ENCODE assay signal across 19 cellular contexts in genomic region chr5:136805466-136805865, GRCh38.
A peak's percentile ranks its signal among the peaks of the same experiment; 100 is the strongest.
DNase-seq lines count a peak whose midpoint lies in the region; ATAC-seq and TF ChIP-seq lines count a peak whose summit lies in the region.
"Had no signal": no experiment of that assay in that cellular context is flagged by ENCODE, and none has a peak within 500 bp of the region (broad histone marks: within the 10 kb centered on the region; RNA-seq: fewer than 3 reads in every experiment).

No MANE protein-coding gene starts in this region.

- H3K4me1 ChIP-seq in Panc1 (ENCODE audit: control insufficient read depth, insufficient read depth, low read length) = no peaks in the 10 kb centered on the region
- H3K4me1 ChIP-seq in naive thymus-derived CD4-positive, alpha-beta T cell (ENCODE audit: control insufficient read depth in 2 of 2, insufficient read depth in 2 of 2, low read length in 2 of 2) = no peaks in the 10 kb centered on the region

- ATAC-seq in Panc1 = no peak
- ATAC-seq in naive thymus-derived CD4-positive, alpha-beta T cell = no peak
- ATAC-seq: effector memory CD8-positive, alpha-beta T cell; left cardiac atrium had no signal

- H3K36me3 Mint-ChIP-seq in naive thymus-derived CD4-positive, alpha-beta T cell = no peaks in the 10 kb centered on the region
- H3K36me3 Mint-ChIP-seq: CD14-positive monocyte had no signal

- no peaks in the 10 kb centered on the region for H3K9me3 ChIP-seq in Panc1 (ENCODE audit: control insufficient read depth, insufficient read depth, low read depth, low read length)
- H3K9me3 ChIP-seq in naive thymus-derived CD4-positive, alpha-beta T cell (ENCODE audit: control insufficient read depth in 2 of 3, low read length in 3 of 3) = no peaks in the 10 kb centered on the region

- TF ChIP-seq CTCF in GM12873 (IDR thresholded peaks at IDR 0.05; ENCODE audit: insufficient read depth, low read depth, low read length, missing control alignments) = peak; percentile 18
- TF ChIP-seq CTCF in Panc1 (IDR thresholded peaks at IDR 0.05) = peak; percentile 9; the same call in 1 of the 2 replicates
- TF ChIP-seq CTCF in epithelial cell of proximal tubule (conservative IDR thresholded peaks at IDR 0.05; ENCODE audit: low read depth, low read length) = peak; percentile 48
- TF ChIP-seq CTCF in retinal pigment epithelial cell (conservative IDR thresholded peaks at IDR 0.05; ENCODE audit: low read depth, low read length) = peak; percentile 41

- H3K9me3 Mint-ChIP-seq in naive thymus-derived CD4-positive, alpha-beta T cell = peaks cover 0 to 12% (median 2%) of the 10 kb centered on the region in 11 donors
- H3K9me3 Mint-ChIP-seq: effector memory CD8-positive, alpha-beta T cell; nephron progenitor cell; T-helper 1 cell treated with Interleukin-12 subunit alpha and Interleukin-12 subunit beta and Interleukin-4 antibody, amounts not matched to agents 30 μg/mL and 1 μg/mL, for 36 hours had no signal

- H3K4me1 Mint-ChIP-seq in naive thymus-derived CD4-positive, alpha-beta T cell = no peaks in the 10 kb centered on the region
- H3K4me1 Mint-ChIP-seq: CD14-positive monocyte, nephron progenitor cell had no signal

- H3K27me3 Mint-ChIP-seq in naive thymus-derived CD4-positive, alpha-beta T cell = no peaks in the 10 kb centered on the region
- H3K27me3 Mint-ChIP-seq: effector memory CD8-positive, alpha-beta T cell had no signal

- no peak overlapping the region for H3K4me3 ChIP-seq in Panc1 (ENCODE audit: low read depth in 2 of 2, low read length in 2 of 2)
- no peak overlapping the region for H3K4me3 ChIP-seq in epithelial cell of proximal tubule (ENCODE audit: low read depth, low read length)
- H3K4me3 ChIP-seq in retinal pigment epithelial cell (ENCODE audit: low read length) = no peak overlapping the region
- H3K4me3 ChIP-seq in naive thymus-derived CD4-positive, alpha-beta T cell (ENCODE audit: low read length) = no peak overlapping the region

- POLR2A ChIA-PET in Panc1 (lab: Charles Lee) = no interaction called here
- POLR2A ChIA-PET in naive thymus-derived CD4-positive, alpha-beta T cell (lab: Charles Lee) = no interaction called here

- in situ Hi-C loops in Panc1 (cut with HindIII; ENCODE audit: low pct_unique_long_range_greater_than_20kb, low sequenced_read_pairs) = no loop called here

- CTCF ChIA-PET in Panc1 (lab: Charles Lee) = no interaction called here
- CTCF ChIA-PET in naive thymus-derived CD4-positive, alpha-beta T cell (lab: Charles Lee) = no interaction called here

- no peak overlapping the region for H3K4me3 Mint-ChIP-seq in naive thymus-derived CD4-positive, alpha-beta T cell
- H3K4me3 Mint-ChIP-seq: CD14-positive monocyte; effector memory CD8-positive, alpha-beta T cell; nephron progenitor cell; T-helper 1 cell treated with Interleukin-12 subunit alpha and Interleukin-12 subunit beta and Interleukin-4 antibody, amounts not matched to agents 30 μg/mL and 1 μg/mL, for 36 hours had no signal

- H3K36me3 ChIP-seq in Panc1 (ENCODE audit: control insufficient read depth, insufficient read depth, low read length) = no peaks in the 10 kb centered on the region
- H3K36me3 ChIP-seq in naive thymus-derived CD4-positive, alpha-beta T cell (ENCODE audit: control insufficient read depth in 2 of 3, insufficient read depth in 3 of 3, low read length in 3 of 3) = no peaks in the 10 kb centered on the region

- BruUV-seq in Panc1 (replicated peaks; lab: Mats Ljungman, UMichigan) = no TSS peak

- intact Hi-C loops in Panc1 (cut with micrococcal nuclease; ENCODE audit: unreplicated experiment) = loop anchor here (10.0 kb wide), 1 partner anchor 419 kb away; no protein-coding TSS in a partner anchor
- intact Hi-C loops in naive thymus-derived CD4-positive, alpha-beta T cell (cut with micrococcal nuclease) = no loop called here
- intact Hi-C loops in head of caudate nucleus (cut with DNase I) = loop anchor here (10.0 kb wide), 1 partner anchor 409 kb away; no protein-coding TSS in a partner anchor

- DNase-seq in Panc1 (ENCODE audit: low read depth, low spot score) (no peak), epithelial cell of proximal tubule (ENCODE audit: low read depth) (no peak), retinal pigment epithelial cell (ENCODE audit: low read depth) (no peak), head of caudate nucleus (no peak), CD1c-positive myeloid dendritic cell (ENCODE audit: extremely low spot score) (no peak)
- no peak for DNase-seq in effector CD4-positive, alpha-beta T cell
- no peak for DNase-seq in naive thymus-derived CD4-positive, alpha-beta T cell
- DNase-seq: activated effector memory CD4-positive, alpha-beta T cell treated with anti-CD3 and anti-CD28 coated beads, Interleukin-2, amount 50 U/mL, for 16 hours; amniotic stem cell; cerebellar nuclear complex; effector memory CD8-positive, alpha-beta T cell; KBM-7; left cardiac atrium; NCI-H1048; NCI-H69; nephron progenitor cell had no signal

- no peak overlapping the region for H3K27ac ChIP-seq in Panc1 (ENCODE audit: low read length)
- H3K27ac ChIP-seq in naive thymus-derived CD4-positive, alpha-beta T cell (ENCODE audit: low read depth, low read length) = no peak overlapping the region

- H3K27ac Mint-ChIP-seq in naive thymus-derived CD4-positive, alpha-beta T cell = no peak overlapping the region
- H3K27ac Mint-ChIP-seq: CD14-positive monocyte; effector memory CD8-positive, alpha-beta T cell; nephron progenitor cell; T-helper 1 cell treated with Interleukin-12 subunit alpha and Interleukin-12 subunit beta and Interleukin-4 antibody, amounts not matched to agents 30 μg/mL and 1 μg/mL, for 36 hours had no signal

- no peaks in the 10 kb centered on the region for H3K27me3 ChIP-seq in Panc1 (ENCODE audit: control insufficient read depth, insufficient read depth, low read length)
- H3K27me3 ChIP-seq in naive thymus-derived CD4-positive, alpha-beta T cell (ENCODE audit: control insufficient read depth in 2 of 2, insufficient read depth in 2 of 2, low read length in 2 of 2) = no peaks in the 10 kb centered on the region

Comparison
In these comparisons a context has a peak if more than half of its experiments do, and no peak if none do; other contexts are left out.
1. intact Hi-C loops: an anchor here in Panc1 (10.0 kb wide) and head of caudate nucleus (10.0 kb wide); none called in naive thymus-derived CD4-positive, alpha-beta T cell.